In genomic region chr2:20573611-20574422, GRCh38 we compare ENCODE assay signal across 2 cellular contexts.
TF ChIP-seq lines count a peak whose summit lies in the region.

No MANE protein-coding gene starts in this region.

TF ChIP-seq in K562, 482 proteins besides CTCF, POLR2A, EP300 and RAD21 (continued from another document):
- TF ChIP-seq MAFK (IDR thresholded peaks at IDR 0.05; ENCODE audit: low read length) = peak; percentile 35; the same call in 1 of the 2 replicates
- peak; percentile 73 for TF ChIP-seq ZNF316 (IDR thresholded peaks at IDR 0.05)
- peak; percentile 36 for TF ChIP-seq MAFG (tag; conservative IDR thresholded peaks at IDR 0.05)
- TF ChIP-seq ZNF197 (CRISPR knock-in tag; IDR thresholded peaks at IDR 0.05; ENCODE audit: low read depth) = no peak

TF ChIP-seq in HepG2, 621 proteins besides CTCF, POLR2A, EP300 and RAD21:
- no peak for TF ChIP-seq CERS6 (CRISPR knock-in tag; IDR thresholded peaks at IDR 0.05)
- TF ChIP-seq AFF4 (CRISPR knock-in tag; IDR thresholded peaks at IDR 0.05) = no peak
- TF ChIP-seq MAFF (IDR thresholded peaks at IDR 0.05; ENCODE audit: low read depth, low read length) = peak; percentile 83
- no peak for TF ChIP-seq ZNF646 (CRISPR knock-in tag; IDR thresholded peaks at IDR 0.05)
- TF ChIP-seq MAFK (conservative IDR thresholded peaks at IDR 0.05 in 1 of 2, IDR thresholded peaks at IDR 0.05 in 1 of 2; ENCODE audit: low read length in 2 of 2) = peak; percentile 66 to 76
- no peak for TF ChIP-seq PBX2 (CRISPR knock-in tag; IDR thresholded peaks at IDR 0.05)
- no peak for TF ChIP-seq ZFP82 (CRISPR knock-in tag; IDR thresholded peaks at IDR 0.05; ENCODE audit: borderline replicate concordance)
